Comparison of ENCODE assay signal across 16 cellular contexts in the genomic region with DNA sequence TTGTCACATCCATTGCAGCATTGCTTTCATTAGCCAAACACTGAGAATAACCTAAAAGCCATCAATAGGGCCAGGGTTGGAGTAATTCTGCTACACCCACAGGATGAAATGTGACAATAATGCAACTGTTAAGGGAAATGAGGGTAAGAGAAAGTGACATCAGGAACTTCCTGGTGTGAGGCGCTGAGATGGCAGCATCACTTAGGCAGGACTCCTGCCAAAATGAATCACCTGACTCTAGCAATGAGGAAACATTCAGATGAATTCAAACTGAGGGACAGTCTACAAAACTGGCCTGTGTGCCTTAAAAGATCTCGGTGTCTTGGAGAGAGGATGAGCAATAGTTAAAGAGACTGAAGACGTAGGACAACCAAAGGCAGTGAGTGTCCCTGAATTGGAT.
DNase-seq lines count a peak whose midpoint lies in the region; ATAC-seq, FAIRE-seq and TF ChIP-seq lines count a peak whose summit lies in the region.
"Had no signal": no experiment of that assay in that cellular context is flagged by ENCODE, and none has a peak within 500 bp of the region (broad histone marks: within the 10 kb centered on the region; RNA-seq: fewer than 3 reads in every experiment).

No MANE protein-coding gene starts in this region.

- no peak for TF ChIP-seq CTCF in breast epithelium (IDR thresholded peaks at IDR 0.05)

- FAIRE-seq in H54 (lab: Jason Lieb, UNC) (peak; percentile 86), frontal cortex (lab: Jason Lieb, UNC) (no peak)

- H3K27ac ChIP-seq in breast epithelium = peak overlapping the region; percentile 36 to 73
- H3K27ac ChIP-seq: ascending aorta, HL-60 had no signal

- no peak for ATAC-seq in GM21576 (IDR thresholded peaks at IDR 0.05; ENCODE audit: unreplicated experiment)
- ATAC-seq in GM21786 (IDR thresholded peaks at IDR 0.05; ENCODE audit: unreplicated experiment) = no peak
- ATAC-seq: stimulated activated naive CD8-positive, alpha-beta T cell treated with anti-CD3 and anti-CD28 coated beads, Interleukin-15, Interleukin-2, amounts not matched to agents 100 U/mL and 50 U/mL, for 24 hours had no signal

- no peaks in the 10 kb centered on the region for H3K27me3 ChIP-seq in breast epithelium
- H3K27me3 ChIP-seq: ascending aorta had no signal

- H3K9me3 ChIP-seq in breast epithelium = no peaks in the 10 kb centered on the region
- H3K9me3 ChIP-seq: ascending aorta, Caco-2 had no signal

- in situ Hi-C loops in ACHN (cut with HindIII; ENCODE audit: low pct_ligation_motif_present, low pct_unique_long_range_greater_than_20kb, low sequenced_read_pairs) = no loop called here

- no peak overlapping the region for H3K4me3 ChIP-seq in breast epithelium
- H3K4me3 ChIP-seq: ascending aorta had no signal

- intact Hi-C loops in breast epithelium (cut with DNase I; ENCODE audit: low total_unique reads) = no loop called here

- TF ChIP-seq POLR2A in H54 (IDR thresholded peaks at IDR 0.05; ENCODE audit: low read depth, low read length) (no peak), breast epithelium (IDR thresholded peaks at IDR 0.05) (no peak)

- H3K4me1 ChIP-seq in breast epithelium = no peaks in the 10 kb centered on the region
- H3K4me1 ChIP-seq: ascending aorta, Caco-2 had no signal

- no peaks in the 10 kb centered on the region for H3K36me3 ChIP-seq in breast epithelium
- H3K36me3 ChIP-seq: ascending aorta had no signal

- DNase-seq in ACHN = peak; percentile 28
- no peak for DNase-seq in H54 (ENCODE audit: insufficient read length, low spot score)
- peak in 1 of 2 donors; percentile 69 for DNase-seq in breast epithelium (ENCODE audit: low spot score in 2 of 2)
- peak; percentile 64 for DNase-seq in medulla oblongata (ENCODE audit: extremely low spot score)
- DNase-seq in NCI-H774 (lab: John Stamatoyannopoulos, UW) = no peak
- no peak for DNase-seq in frontal cortex (ENCODE audit: low spot score in 2 of 2)
- DNase-seq: activated CD4-positive, CD25-positive, alpha-beta regulatory T cell; activated effector memory CD4-positive, alpha-beta T cell treated with anti-CD3 and anti-CD28 coated beads, Interleukin-2, amount 50 U/mL, for 16 hours; Caco-2; KG1; NCI-H82; stimulated activated naive CD8-positive, alpha-beta T cell treated with anti-CD3 and anti-CD28 coated beads, Interleukin-15, Interleukin-2, amounts not matched to agents 100 U/mL and 50 U/mL, for 24 hours had no signal

Comparison
In these comparisons a context has a peak if more than half of its experiments do, and no peak if none do; other contexts are left out.
1. DNase-seq: peak in ACHN (single experiment) and medulla oblongata (single experiment); none in H54 (single experiment), NCI-H774 (single experiment) and frontal cortex (0 of 2).